ENCODE assay signal across 9 cellular contexts in the genomic region with DNA sequence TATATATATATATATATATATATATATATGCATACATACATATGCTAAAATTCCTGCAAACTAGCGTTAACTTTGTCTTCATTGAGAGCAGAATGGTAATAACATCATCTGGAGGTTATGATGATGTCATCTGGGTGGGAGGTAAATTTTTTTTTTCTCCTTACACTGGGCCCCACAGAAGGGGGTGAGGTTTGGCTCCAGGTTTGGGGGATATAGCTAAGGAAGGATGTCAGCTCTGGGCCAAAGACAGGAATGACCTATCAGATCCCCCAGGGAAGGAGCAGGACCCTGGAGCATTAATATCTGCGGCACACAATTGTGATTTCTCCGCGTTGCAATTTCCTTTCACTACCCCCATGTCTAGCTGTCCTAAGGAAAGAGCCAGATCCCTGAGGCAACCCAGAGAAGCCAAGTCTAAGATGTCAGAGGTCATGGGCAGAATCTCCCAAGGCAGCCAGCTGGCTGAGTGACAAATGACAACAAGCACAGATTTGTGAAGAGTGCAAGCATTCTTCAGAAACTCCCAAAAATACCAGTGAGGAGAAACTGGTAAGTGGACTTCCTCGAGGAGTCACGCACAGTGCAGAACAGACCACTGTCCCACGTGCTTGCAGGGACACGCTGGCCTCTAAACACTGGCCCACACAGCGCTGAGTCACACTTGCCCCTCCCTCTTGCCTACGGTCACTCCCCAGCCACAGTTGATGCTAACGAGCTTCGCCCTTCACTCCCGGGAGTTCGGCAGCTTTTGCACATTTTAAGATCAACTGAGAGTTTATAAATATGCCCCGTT. TPM values are rescaled to one million over a fixed set of nuclear protein-coding genes. Genes with fewer than 3 reads are reported as not detected.
DNase-seq lines count a peak whose midpoint lies in the region; ATAC-seq lines count a peak whose summit lies in the region.
"Had no signal": no experiment of that assay in that cellular context is flagged by ENCODE, and none has a peak within 500 bp of the region (broad histone marks: within the 10 kb centered on the region; RNA-seq: fewer than 3 reads in every experiment).

No MANE protein-coding gene starts in this region.

- no peak overlapping the region for H3K4me3 Mint-ChIP-seq in activated T-helper 17 cell treated with anti-CD3 and anti-CD28 coated beads, Interleukin-2, amount 50 U/mL, for 72 hours
- no peak overlapping the region for H3K4me3 Mint-ChIP-seq in T-helper 17 cell
- H3K4me3 Mint-ChIP-seq: CD4-positive, CD25-positive, alpha-beta regulatory T cell had no signal

- no peaks in the 10 kb centered on the region for H3K9me3 ChIP-seq in T-helper 17 cell (ENCODE audit: control insufficient read depth, low read length, poor library complexity, severe bottlenecking)

- no peak overlapping the region for H3K27ac Mint-ChIP-seq in activated T-helper 17 cell treated with anti-CD3 and anti-CD28 coated beads, Interleukin-2, amount 50 U/mL, for 72 hours
- no peak overlapping the region for H3K27ac Mint-ChIP-seq in T-helper 17 cell

- peaks cover 9% of the 10 kb centered on the region for H3K4me1 Mint-ChIP-seq in activated T-helper 17 cell treated with anti-CD3 and anti-CD28 coated beads, Interleukin-2, amount 50 U/mL, for 72 hours
- peaks cover 8% of the 10 kb centered on the region for H3K4me1 Mint-ChIP-seq in T-helper 17 cell

- no peaks in the 10 kb centered on the region for H3K9me3 Mint-ChIP-seq in activated T-helper 17 cell treated with anti-CD3 and anti-CD28 coated beads, Interleukin-2, amount 50 U/mL, for 72 hours
- H3K9me3 Mint-ChIP-seq: CD4-positive, CD25-positive, alpha-beta regulatory T cell had no signal

- H3K36me3 Mint-ChIP-seq in activated T-helper 17 cell treated with anti-CD3 and anti-CD28 coated beads, Interleukin-2, amount 50 U/mL, for 72 hours (ENCODE audit: low read depth), result peaks cover 8% of the 10 kb centered on the region
- no peaks in the 10 kb centered on the region for H3K36me3 Mint-ChIP-seq in T-helper 17 cell (ENCODE audit: low read depth)
- H3K36me3 Mint-ChIP-seq: CD4-positive, CD25-positive, alpha-beta regulatory T cell had no signal

- intact Hi-C loops in Right ventricle myocardium inferior (cut with DNase I), result loop anchor here (5.0 to 10.0 kb wide), 2 partner anchors 42 to 870 kb away; partner anchors contain the start of gene SCARB1
- intact Hi-C loops in posterior cingulate gyrus (cut with DNase I), result loop anchor here (5.0 to 10.0 kb wide), 2 partner anchors 38 to 130 kb away; no protein-coding TSS in a partner anchor

- peak; percentile 46 for DNase-seq in NCI-H82 (lab: John Stamatoyannopoulos, UW)
- no peak for DNase-seq in NCI-H82 treated with DMSO at 0.1 percent for 48 hours (lab: John Stamatoyannopoulos, UW; ENCODE audit: unreplicated experiment)
- peak; percentile 90 for DNase-seq in Right ventricle myocardium inferior (ENCODE audit: missing footprints)
- DNase-seq in posterior cingulate gyrus, result peak; percentile 41 to 97 (median 86)
- DNase-seq in T-helper 17 cell, result no peak
- DNase-seq: CD4-positive, CD25-positive, alpha-beta regulatory T cell had no signal

- H3K27me3 Mint-ChIP-seq in activated T-helper 17 cell treated with anti-CD3 and anti-CD28 coated beads, Interleukin-2, amount 50 U/mL, for 72 hours, result no peaks in the 10 kb centered on the region
- no peaks in the 10 kb centered on the region for H3K27me3 Mint-ChIP-seq in T-helper 17 cell

- ATAC-seq in activated T-helper 17 cell treated with anti-CD3 and anti-CD28 coated beads, Interleukin-2, amount 50 U/mL, for 72 hours (replicated peaks), result peak; percentile 15
- ATAC-seq in Right ventricle myocardium inferior (peak; percentile 92), GM21423 (IDR thresholded peaks at IDR 0.05; ENCODE audit: unreplicated experiment) (no peak), GM18858 (IDR thresholded peaks at IDR 0.05; ENCODE audit: unreplicated experiment) (no peak), T-helper 17 cell (no peak)

RNA-seq across cellular contexts. Expression of gene UBC, which starts 9.9 kb away (rescaled TPM):
- total RNA-seq in activated T-helper 17 cell treated with anti-CD3 and anti-CD28 coated beads, Interleukin-2, amount 50 U/mL, for 72 hours, result 1,000 to 10,000 TPM in 1 of 2 donors, 100 to 1,000 TPM in 1; 955 to 1,030 TPM
- total RNA-seq in Right ventricle myocardium inferior, result 1,199 TPM
- 1,000 to 10,000 TPM; 1,335 to 1,398 TPM for total RNA-seq in T-helper 17 cell

RNA-seq across cellular contexts. Expression of gene SCARB1, which starts 40.8 kb away (rescaled TPM):
- total RNA-seq in activated T-helper 17 cell treated with anti-CD3 and anti-CD28 coated beads, Interleukin-2, amount 50 U/mL, for 72 hours, result 10 to 100 TPM; 17.9 to 20.9 TPM
- 14.1 TPM for total RNA-seq in Right ventricle myocardium inferior
- 1 to 10 TPM; 1.3 to 1.7 TPM for total RNA-seq in T-helper 17 cell

Comparison
In these comparisons a context has a peak if more than half of its experiments do, and no peak if none do; other contexts are left out.
1. DNase-seq: peak in NCI-H82 (single experiment), Right ventricle myocardium inferior (single experiment) and posterior cingulate gyrus (10 of 10); none in NCI-H82 treated with DMSO at 0.1 percent for 48 hours (single experiment) and T-helper 17 cell (0 of 3).
2. ATAC-seq: peak in activated T-helper 17 cell treated with anti-CD3 and anti-CD28 coated beads, Interleukin-2, amount 50 U/mL, for 72 hours (single experiment) and Right ventricle myocardium inferior (single experiment); none in GM21423 (single experiment), GM18858 (single experiment) and T-helper 17 cell (single experiment).